In genomic region chr18:79611040-79611681, GRCh38 we compare ENCODE assay signal across 10 cellular contexts.
A peak's percentile ranks its signal among the peaks of the same experiment; 100 is the strongest.
DNase-seq lines count a peak whose midpoint lies in the region; ATAC-seq and TF ChIP-seq lines count a peak whose summit lies in the region.
"Had no signal": no experiment of that assay in that cellular context is flagged by ENCODE, and none has a peak within 500 bp of the region (broad histone marks: within the 10 kb centered on the region; RNA-seq: fewer than 3 reads in every experiment).

No MANE protein-coding gene starts in this region.

- no peak for TF ChIP-seq POLR2A in upper lobe of left lung (IDR thresholded peaks at IDR 0.05)

- peak in 1 of 2 donors; percentile 89 for ATAC-seq in upper lobe of left lung (ENCODE audit: low FRiP score in 2 of 2)
- ATAC-seq in GM21360 (IDR thresholded peaks at IDR 0.05; ENCODE audit: unreplicated experiment): no peak

- H3K36me3 ChIP-seq in kidney epithelial cell (ENCODE audit: control insufficient read depth, insufficient read depth, low read length) (no peaks in the 10 kb centered on the region), upper lobe of left lung (no peaks in the 10 kb centered on the region)
- H3K36me3 ChIP-seq: colonic mucosa had no signal

- H3K27ac ChIP-seq in upper lobe of left lung: no peak overlapping the region
- H3K27ac ChIP-seq: 22Rv1, colonic mucosa had no signal

- DNase-seq in NCI-H1417 (lab: John Stamatoyannopoulos, UW): peak in 2 of 3 experiments; percentile 46 to 76
- DNase-seq in NCI-H1417 treated with DMSO at 0.1 percent for 48 hours (lab: John Stamatoyannopoulos, UW): no peak
- peak; percentile 86 for DNase-seq in choroid plexus epithelial cell (ENCODE audit: low read depth)
- peak; percentile 35 for DNase-seq in kidney epithelial cell (ENCODE audit: low read depth)
- DNase-seq in upper lobe of left lung: peak; percentile 9 to 69
- DNase-seq in mucosa of gallbladder (ENCODE audit: low spot score): no peak
- no peak for DNase-seq in GM10266 (ENCODE audit: extremely low spot score)
- DNase-seq: colonic mucosa had no signal

- peaks cover 12% of the 10 kb centered on the region for H3K27me3 ChIP-seq in kidney epithelial cell (ENCODE audit: control insufficient read depth, insufficient read depth, low read length)
- H3K27me3 ChIP-seq in upper lobe of left lung: no peaks in the 10 kb centered on the region
- H3K27me3 ChIP-seq: colonic mucosa had no signal

- no peaks in the 10 kb centered on the region for H3K4me1 ChIP-seq in upper lobe of left lung
- H3K4me1 ChIP-seq: colonic mucosa had no signal

- 80 to 83% methylated on average over 18 to 20 of the region's 20 CpGs for WGBS in upper lobe of left lung, 2 donors

- no peak for TF ChIP-seq EP300 in upper lobe of left lung (IDR thresholded peaks at IDR 0.05)

- TF ChIP-seq CTCF in choroid plexus epithelial cell (conservative IDR thresholded peaks at IDR 0.05; ENCODE audit: low read depth, low read length) (no peak), kidney epithelial cell (IDR thresholded peaks at IDR 0.05; ENCODE audit: insufficient read depth, low read length, poor library complexity, severe bottlenecking) (no peak), upper lobe of left lung (IDR thresholded peaks at IDR 0.05) (no peak), GM10266 (IDR thresholded peaks at IDR 0.05; ENCODE audit: control insufficient read depth, insufficient read depth, low read depth, missing control alignments) (no peak)

- H3K4me3 ChIP-seq in choroid plexus epithelial cell (ENCODE audit: low read depth, low read length): no peak overlapping the region
- H3K4me3 ChIP-seq in kidney epithelial cell (ENCODE audit: low read depth, low read length): no peak overlapping the region
- no peak overlapping the region for H3K4me3 ChIP-seq in upper lobe of left lung
- H3K4me3 ChIP-seq: colonic mucosa had no signal

- no peaks in the 10 kb centered on the region for H3K9me3 ChIP-seq in upper lobe of left lung
- H3K9me3 ChIP-seq: colonic mucosa had no signal

Comparison
In these comparisons a context has a peak if more than half of its experiments do, and no peak if none do; other contexts are left out.
1. DNase-seq: peak in NCI-H1417 (2 of 3), choroid plexus epithelial cell (single experiment), kidney epithelial cell (single experiment) and upper lobe of left lung (2 of 2); none in NCI-H1417 treated with DMSO at 0.1 percent for 48 hours (single experiment), mucosa of gallbladder (single experiment) and GM10266 (single experiment).